ENCODE assay signal across 10 cellular contexts in the genomic region with DNA sequence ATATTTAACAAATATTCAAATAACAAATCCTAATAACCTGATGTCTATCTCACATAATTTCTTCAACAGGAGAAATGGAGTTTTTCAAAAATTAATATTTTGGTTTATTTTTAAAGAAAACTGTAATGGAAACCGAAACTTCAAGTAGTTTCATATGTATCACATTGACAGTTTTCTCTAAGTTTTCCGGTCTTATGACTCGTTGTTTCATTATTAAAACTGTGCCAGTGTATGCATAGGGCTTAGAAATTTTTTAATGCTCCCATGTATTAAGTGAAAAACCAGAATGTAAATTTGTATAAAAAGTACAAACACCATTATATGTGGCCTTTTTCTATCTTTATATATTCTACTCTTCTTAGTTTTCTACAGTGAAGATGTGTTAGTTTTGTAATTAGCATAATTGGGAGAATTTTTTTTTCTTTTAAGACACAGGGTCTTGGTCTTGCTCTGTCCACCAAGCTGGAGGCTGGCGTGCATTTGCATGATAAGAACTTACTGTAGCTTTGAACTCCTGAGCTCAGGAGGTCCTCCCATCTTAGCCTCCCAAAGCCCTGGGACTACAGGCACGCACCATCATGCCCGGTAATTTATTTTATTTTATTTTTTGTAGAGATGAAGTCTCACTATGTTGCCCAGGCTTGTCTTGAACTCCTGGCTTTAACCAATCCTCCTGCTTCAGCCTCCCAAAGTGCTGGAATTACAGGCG. TPM values are rescaled to one million over a fixed set of nuclear protein-coding genes. Genes with fewer than 3 reads are reported as not detected.
DNase-seq lines count a peak whose midpoint lies in the region; ATAC-seq and FAIRE-seq lines count a peak whose summit lies in the region.
"Had no signal": no experiment of that assay in that cellular context is flagged by ENCODE, and none has a peak within 500 bp of the region (broad histone marks: within the 10 kb centered on the region; RNA-seq: fewer than 3 reads in every experiment).

No MANE protein-coding gene starts in this region.

- peak overlapping the region; percentile 61 for H3K4me3 Mint-ChIP-seq in activated CD4-positive, alpha-beta T cell treated with anti-CD3 and anti-CD28 coated beads, Interleukin-2, amount 10 ng/mL, durations not matched to agents 7 days and 5 days

- H3K27ac ChIP-seq in small intestine (ENCODE audit: low read depth in 1 of 2, low read length in 1 of 2): no peak overlapping the region

- peak; percentile 86 for FAIRE-seq in small intestine (lab: Jason Lieb, UNC)

- H3K4me1 Mint-ChIP-seq in activated CD4-positive, alpha-beta T cell treated with anti-CD3 and anti-CD28 coated beads, Interleukin-2, amount 10 ng/mL, durations not matched to agents 7 days and 5 days: peaks cover 32% of the 10 kb centered on the region

- no peaks in the 10 kb centered on the region for H3K27me3 ChIP-seq in small intestine (ENCODE audit: control insufficient read depth in 2 of 2, insufficient read depth in 2 of 2, low read length in 2 of 2)

- CTCF ChIA-PET in activated CD4-positive, alpha-beta T cell treated with anti-CD3 and anti-CD28 coated beads, Interleukin-2, amount 10 ng/mL, durations not matched to agents 7 days and 5 days (lab: Charles Lee): interaction anchor here (1.2 kb wide), 1 partner anchor 25 kb away, joined by 3 read pairs; no protein-coding TSS in a partner anchor

- H3K9me3 ChIP-seq in small intestine (ENCODE audit: control insufficient read depth, low read depth): no peaks in the 10 kb centered on the region

- peak overlapping the region; percentile 90 for H3K27ac Mint-ChIP-seq in activated CD4-positive, alpha-beta T cell treated with anti-CD3 and anti-CD28 coated beads, Interleukin-2, amount 10 ng/mL, durations not matched to agents 7 days and 5 days

- no peaks in the 10 kb centered on the region for H3K27me3 Mint-ChIP-seq in activated CD4-positive, alpha-beta T cell treated with anti-CD3 and anti-CD28 coated beads, Interleukin-2, amount 10 ng/mL, durations not matched to agents 7 days and 5 days

- WGBS in small intestine, 3 donors: 63 to 77% (median 74%) methylated on average over 7 of the region's 7 CpGs

- peak; percentile 78 for ATAC-seq in GM21786 (IDR thresholded peaks at IDR 0.05; ENCODE audit: unreplicated experiment)
- ATAC-seq in HG03558 (IDR thresholded peaks at IDR 0.05; ENCODE audit: extremely low read depth, unreplicated experiment): peak; percentile 75

- DNase-seq in activated CD4-positive, alpha-beta T cell treated with anti-CD3 and anti-CD28 coated beads, Interleukin-2, amount 10 ng/mL, durations not matched to agents 7 days and 5 days: no peak
- no peak for DNase-seq in activated CD4-positive, alpha-beta T cell treated with anti-CD3 and anti-CD28 coated beads for 1 hour
- DNase-seq in small intestine (peak; percentile 26), ureter (ENCODE audit: low spot score) (no peak), HPDE6-E6E7 (ENCODE audit: extremely low spot score) (no peak)
- DNase-seq in activated CD4-positive, alpha-beta T cell treated with anti-CD3 and anti-CD28 coated beads for 4 hours: no peak
- DNase-seq: GOT3, NCI-H526 treated with DMSO at 0.1 percent for 48 hours had no signal

- H3K9me3 Mint-ChIP-seq in activated CD4-positive, alpha-beta T cell treated with anti-CD3 and anti-CD28 coated beads, Interleukin-2, amount 10 ng/mL, durations not matched to agents 7 days and 5 days: peaks cover 33% of the 10 kb centered on the region

- H3K4me3 ChIP-seq in small intestine (ENCODE audit: low read depth in 1 of 2, low read length in 2 of 2): no peak overlapping the region

- H3K36me3 Mint-ChIP-seq in activated CD4-positive, alpha-beta T cell treated with anti-CD3 and anti-CD28 coated beads, Interleukin-2, amount 10 ng/mL, durations not matched to agents 7 days and 5 days (ENCODE audit: low read depth): peaks cover 28% of the 10 kb centered on the region

- H3K4me1 ChIP-seq in small intestine (ENCODE audit: control insufficient read depth in 2 of 2, insufficient read depth in 1 of 2, low read depth in 1 of 2, low read length in 1 of 2): no peaks in the 10 kb centered on the region

- H3K36me3 ChIP-seq in small intestine (ENCODE audit: control insufficient read depth in 2 of 2, insufficient read depth in 2 of 2, low read length in 2 of 2): no peaks in the 10 kb centered on the region

- POLR2A ChIA-PET in activated CD4-positive, alpha-beta T cell treated with anti-CD3 and anti-CD28 coated beads, Interleukin-2, amount 10 ng/mL, durations not matched to agents 7 days and 5 days (lab: Charles Lee): no interaction called here

RNA-seq across cellular contexts. Expression of a gene that starts 43.9 kb away (rescaled TPM):
- total RNA-seq in activated CD4-positive, alpha-beta T cell treated with anti-CD3 and anti-CD28 coated beads, Interleukin-2, amount 10 ng/mL, durations not matched to agents 7 days and 5 days: 10 to 100 TPM; 51.3 to 59.0 TPM
- polyA plus RNA-seq in small intestine: 10 to 100 TPM in 1 of 3 donors, 1 to 10 TPM in 2; 3.1 to 11.9 (median 7.0) TPM
- total RNA-seq in ureter: 8.3 TPM
